Comparison of ENCODE assay signal across 25 cellular contexts in genomic region chr2:199148076-199148845, GRCh38.
"Had no signal": no experiment of that assay in that cellular context is flagged by ENCODE, and none has a peak within 500 bp of the region (broad histone marks: within the 10 kb centered on the region; RNA-seq: fewer than 3 reads in every experiment).

No MANE protein-coding gene starts in this region.

- FAIRE-seq: bronchial epithelial cell had no signal

- H3K4me1 ChIP-seq: esophagus squamous epithelium, foreskin keratinocyte, heart left ventricle, left ventricle myocardium inferior, spleen, suprapubic skin, tibial artery had no signal

- H3K27ac ChIP-seq: esophagus squamous epithelium, foreskin keratinocyte, heart left ventricle, left ventricle myocardium inferior, spleen, suprapubic skin, tibial artery had no signal

- DNase-seq: activated CD4-positive, alpha-beta T cell treated with anti-CD3 and anti-CD28 coated beads for 1 hour; activated CD4-positive, alpha-beta T cell treated with anti-CD3 and anti-CD28 coated beads, Interleukin-2, amount 50 U/mL, for 1 hour; activated CD8-positive, alpha-beta T cell treated with anti-CD3 and anti-CD28 coated beads for 36 hours; activated naive CD8-positive, alpha-beta T cell treated with anti-CD3 and anti-CD28 coated beads, Interleukin-2, amount 50 U/mL, for 24 hours; activated T-cell treated with anti-CD3 and anti-CD28 coated beads, Interleukin-2, amount 50 U/mL, for 4 hours; endodermal cell; esophagus squamous epithelium; foreskin keratinocyte; heart left ventricle; hypothalamus; left ventricle myocardium inferior; mesendoderm; mucosa of descending colon; right cardiac atrium; spleen; stimulated activated naive CD4-positive, alpha-beta T cell; T-helper 17 cell; T1000; tibial artery had no signal

- H3K9me3 ChIP-seq: esophagus squamous epithelium, heart left ventricle, left ventricle myocardium inferior, mucosa of descending colon, spleen, suprapubic skin, tibial artery had no signal

- H3K27me3 ChIP-seq: esophagus squamous epithelium, foreskin keratinocyte, heart left ventricle, spleen, suprapubic skin, tibial artery had no signal

- ATAC-seq: activated CD8-positive, alpha-beta T cell treated with anti-CD3 and anti-CD28 coated beads for 36 hours; activated naive CD8-positive, alpha-beta T cell treated with anti-CD3 and anti-CD28 coated beads, Interleukin-2, amount 50 U/mL, for 24 hours; activated T-cell treated with anti-CD3 and anti-CD28 coated beads, Interleukin-2, amount 50 U/mL, for 4 hours; activated T-helper 17 cell treated with anti-CD3 and anti-CD28 coated beads, Interleukin-2, amount 50 U/mL, for 72 hours; foreskin keratinocyte; heart left ventricle; mucosa of descending colon; natural killer cell treated with Interleukin-12 subunit alpha and Interleukin-12 subunit beta and Interleukin-15 and Interleukin-18, amount 100 ng/mL, for 72 hours; right cardiac atrium; T-helper 17 cell; WTC11 had no signal

- H3K36me3 ChIP-seq: esophagus squamous epithelium, heart left ventricle, left ventricle myocardium inferior, spleen, suprapubic skin, tibial artery had no signal

- H3K4me3 ChIP-seq: esophagus squamous epithelium, heart left ventricle, left ventricle myocardium inferior, lung, mucosa of descending colon, spleen, suprapubic skin, tibial artery had no signal
